Comparison of ENCODE assay signal across 8 cellular contexts in genomic region chrX:48896611-48897011, GRCh38. TPM values are rescaled to one million over a fixed set of nuclear protein-coding genes. Genes with fewer than 3 reads are reported as not detected.
DNase-seq lines count a peak whose midpoint lies in the region; ATAC-seq and TF ChIP-seq lines count a peak whose summit lies in the region.

No MANE protein-coding gene starts in this region.

- intact Hi-C loops in left colon (cut with DNase I, micrococcal nuclease) = no loop called here

- H4K20me1 ChIP-seq in DOHH2 (ENCODE audit: control insufficient read depth, insufficient read depth, low read depth, low read length) = 0 out of 2 replicates have a peak, but pooled peaks cover 3% of the 10 kb centered on the region

- peak overlapping the region; percentile 81 for H3K27ac ChIP-seq in DOHH2 (ENCODE audit: low read depth, low read length)

- peaks cover 13% of the 10 kb centered on the region for H3K36me3 ChIP-seq in DOHH2 (ENCODE audit: control insufficient read depth, low read length)

- DNase-seq in NB4 (ENCODE audit: low read depth) (peak; percentile 71), cerebellar cortex (ENCODE audit: low spot score) (peak; percentile 47), myocyte (ENCODE audit: low read depth) (peak; percentile 36), NOMO-1 treated with dmso at 0.1 percent for 144 hours (lab: John Stamatoyannopoulos, UW; ENCODE audit: unreplicated experiment) (no peak), left colon (no peak), NCI-H524 treated with DMSO at 0.1 percent for 48 hours (lab: John Stamatoyannopoulos, UW) (no peak)

- H3K4me1 ChIP-seq in DOHH2 (ENCODE audit: control insufficient read depth, low read length) = peaks cover 18% of the 10 kb centered on the region

- H3K9me3 ChIP-seq in DOHH2 (ENCODE audit: control insufficient read depth, insufficient read depth, low read length) = no peaks in the 10 kb centered on the region

- no peak for TF ChIP-seq CTCF in DOHH2 (IDR thresholded peaks at IDR 0.05; ENCODE audit: low read depth, low read length, poor library complexity, severe bottlenecking)
- no peak for TF ChIP-seq CTCF in NB4 (IDR thresholded peaks at IDR 0.05; ENCODE audit: low read depth, low read length)

- peaks cover 48% of the 10 kb centered on the region for H3K79me2 ChIP-seq in DOHH2 (ENCODE audit: control insufficient read depth, low read length)

- H3K27me3 ChIP-seq in DOHH2 (ENCODE audit: control insufficient read depth, low read length) = no peaks in the 10 kb centered on the region

- TF ChIP-seq POLR2A in NB4 (IDR thresholded peaks at IDR 0.05; ENCODE audit: extremely low read depth, insufficient read length) = no peak

- H3K9me2 ChIP-seq in DOHH2 (replicated peaks; ENCODE audit: control insufficient read depth, low read length) = no peaks in the 10 kb centered on the region

- no peaks in the 10 kb centered on the region for H3F3A ChIP-seq in DOHH2 (ENCODE audit: control insufficient read depth, insufficient read depth)

- H3K4me3 ChIP-seq in DOHH2 (ENCODE audit: low read length) (peak overlapping the region; percentile 88), NB4 (ENCODE audit: low read depth, low read length) (peak overlapping the region; percentile 66)

- no peak for ATAC-seq in left colon
- ATAC-seq in GM21423 (IDR thresholded peaks at IDR 0.05; ENCODE audit: unreplicated experiment) = no peak

- H3K4me2 ChIP-seq in DOHH2 (ENCODE audit: low read length) = peak overlapping the region; percentile 56

RNA-seq across cellular contexts. Expression of gene TIMM17B, which starts 1.0 kb away (rescaled TPM):
- 52.4 and 64.3 TPM in 2 replicates for total RNA-seq in myocyte
- 70.4 TPM for polyA plus RNA-seq in myocyte (2012)
- 10 to 100 TPM; 44.6 to 46.7 TPM for total RNA-seq in left colon

RNA-seq across cellular contexts. Expression of gene PQBP1, which starts 1.1 kb away (rescaled TPM):
- total RNA-seq in myocyte = 37.6 and 44.7 TPM in 2 replicates
- 79.0 TPM for polyA plus RNA-seq in myocyte (2012)
- 10 to 100 TPM; 68.8 to 70.5 TPM for total RNA-seq in left colon

RNA-seq across cellular contexts. Expression of gene SLC35A2, which starts 14.8 kb away (rescaled TPM):
- total RNA-seq in myocyte = 18.2 and 24.4 TPM in 2 replicates
- polyA plus RNA-seq in myocyte (2012) = 39.0 TPM
- total RNA-seq in left colon = 10 to 100 TPM; 50.0 to 60.6 TPM

RNA-seq across cellular contexts. Expression of gene PIM2, which starts 22.2 kb away (rescaled TPM):
- total RNA-seq in myocyte = 4.6 and 6.2 TPM in 2 replicates
- polyA plus RNA-seq in myocyte (2012) = 5.3 TPM
- 10 to 100 TPM; 11.6 to 20.4 TPM for total RNA-seq in left colon

Comparison
In these comparisons a context has a peak if more than half of its experiments do, and no peak if none do; other contexts are left out.
1. DNase-seq: peak in NB4 (single experiment), cerebellar cortex (single experiment) and myocyte (single experiment); none in NOMO-1 treated with dmso at 0.1 percent for 144 hours (single experiment), left colon (0 of 2) and NCI-H524 treated with DMSO at 0.1 percent for 48 hours (single experiment).